8 cellular contexts compared by ENCODE assay signal in genomic region chr10:110918633-110919348, GRCh38. TPM values are rescaled to one million over a fixed set of nuclear protein-coding genes. Genes with fewer than 3 reads are reported as not detected.
A peak's percentile ranks its signal among the peaks of the same experiment; 100 is the strongest.
DNase-seq lines count a peak whose midpoint lies in the region; ATAC-seq and TF ChIP-seq lines count a peak whose summit lies in the region.

Gene BBIP1 (minus strand): TSS chr10:110919180. CDS start chr10:110918157, 1,023 bp downstream.

- peak within 1 kb of the TSS; percentile 97 for H3K4me2 ChIP-seq in parathyroid adenoma (ENCODE audit: low read length)

- peak within 1 kb of the TSS; percentile 94 to 100 (median 100) for H3K27ac Mint-ChIP-seq in IgD-negative memory B cell

- H3K4me1 Mint-ChIP-seq in IgD-negative memory B cell = peaks cover 24 to 41% (median 33%) of the 10 kb centered on the region in 3 donors

- TF ChIP-seq POLR2A in Peyer's patch (IDR thresholded peaks at IDR 0.05) = peak; percentile 47 to 63

- H3K4me1 ChIP-seq in Peyer's patch (peaks cover 0 to 23% (median 0%) of the 10 kb centered on the region in 4 donors), heart right ventricle (peaks cover 7 to 54% (median 40%) of the 10 kb centered on the region in 9 donors), parathyroid adenoma (peaks cover 30% of the 10 kb centered on the region)

- peak; percentile 82 for ATAC-seq in GM21723 (IDR thresholded peaks at IDR 0.05; ENCODE audit: unreplicated experiment)
- peak; percentile 95 to 98 (median 96) for ATAC-seq in heart right ventricle

- peak; percentile 100 for DNase-seq in GM04504 (ENCODE audit: low read depth)
- DNase-seq in Peyer's patch = peak in 1 of 3 donors; percentile 96
- DNase-seq in amygdala (lab: John Stamatoyannopoulos, UW) = peak in 52 of 56 donors; percentile 42 to 100 (median 84)
- DNase-seq in heart right ventricle = peak in 1 of 2 donors; percentile 96
- DNase-seq in activated CD4-positive, alpha-beta T cell treated with anti-CD3 and anti-CD28 coated beads for 48 hours = no peak

- H3K9me3 ChIP-seq in Peyer's patch (no peaks in the 10 kb centered on the region), heart right ventricle (no peaks in the 10 kb centered on the region), parathyroid adenoma (ENCODE audit: control insufficient read depth, low read length) (no peaks in the 10 kb centered on the region)

- H3K4me3 Mint-ChIP-seq in IgD-negative memory B cell = peak within 1 kb of the TSS; percentile 95 to 100 (median 99)

- H3K36me3 Mint-ChIP-seq in IgD-negative memory B cell = no peaks in the 10 kb centered on the region

- peaks cover 3% of the 10 kb centered on the region for H3K79me2 ChIP-seq in parathyroid adenoma

- 0% methylated on average over 42 of the region's 42 CpGs for WGBS in heart right ventricle, 2 donors

- peak within 1 kb of the TSS; percentile 78 for H3K9ac ChIP-seq in parathyroid adenoma

- peak within 1 kb of the TSS; percentile 87 for H2AFZ ChIP-seq in parathyroid adenoma

- H3K4me3 ChIP-seq in Peyer's patch (peak within 1 kb of the TSS; percentile 74 to 83 (median 81)), heart right ventricle (peak within 1 kb of the TSS; percentile 59 to 79 (median 70)), parathyroid adenoma (ENCODE audit: low read depth, low read length) (peak within 1 kb of the TSS; percentile 89)

- no peaks in the 10 kb centered on the region for H3K27me3 Mint-ChIP-seq in IgD-negative memory B cell

- H3K36me3 ChIP-seq in Peyer's patch (no peaks in the 10 kb centered on the region), heart right ventricle (peaks cover 0 to 12% (median 0%) of the 10 kb centered on the region in 9 donors), parathyroid adenoma (ENCODE audit: control insufficient read depth, insufficient read depth, low read length) (no peaks in the 10 kb centered on the region)

- TF ChIP-seq CTCF in Peyer's patch (IDR thresholded peaks at IDR 0.05) (peak in 1 of 6 experiments; percentile 26), heart right ventricle (IDR thresholded peaks at IDR 0.05) (peak in 2 of 9 donors; percentile 1 to 27), parathyroid adenoma (IDR thresholded peaks at IDR 0.05) (peak; percentile 7)

- no peaks in the 10 kb centered on the region for H3K9me3 Mint-ChIP-seq in IgD-negative memory B cell

- H3K27ac ChIP-seq in Peyer's patch (peak within 1 kb of the TSS; percentile 88 to 97 (median 94)), heart right ventricle (peak within 1 kb of the TSS; percentile 93 to 99 (median 97)), parathyroid adenoma (peak within 1 kb of the TSS; percentile 99)

- intact Hi-C loops in heart right ventricle (cut with DNase I) = loop anchor here in 3 of 10 donors (2.0 to 10.0 kb wide), 3 partner anchors 48 to 914 kb away; partner anchors contain the start of genes ADD3 (in 1 of the 3), DUSP5 (in 1 of the 3) and PDCD4 (in 1 of the 3)

- H3K27me3 ChIP-seq in Peyer's patch (no peaks in the 10 kb centered on the region), heart right ventricle (no peaks in the 10 kb centered on the region), parathyroid adenoma (ENCODE audit: control insufficient read depth, insufficient read depth, low read length) (no peaks in the 10 kb centered on the region)

RNA-seq across cellular contexts. Expression of gene BBIP1, which starts in this region (rescaled TPM):
- polyA plus RNA-seq in IgD-negative memory B cell = 17.6 TPM
- total RNA-seq in Peyer's patch = 10 to 100 TPM in 3 of 4 donors, 1 to 10 TPM in 1; 9.8 to 32.2 (median 14.5) TPM
- total RNA-seq in heart right ventricle = 10 to 100 TPM; 16.6 to 30.7 (median 23.8) TPM
- 10 to 100 TPM; 24.0 to 32.0 TPM for polyA plus RNA-seq in heart right ventricle
